19 cellular contexts compared by ENCODE assay signal in the genomic region with DNA sequence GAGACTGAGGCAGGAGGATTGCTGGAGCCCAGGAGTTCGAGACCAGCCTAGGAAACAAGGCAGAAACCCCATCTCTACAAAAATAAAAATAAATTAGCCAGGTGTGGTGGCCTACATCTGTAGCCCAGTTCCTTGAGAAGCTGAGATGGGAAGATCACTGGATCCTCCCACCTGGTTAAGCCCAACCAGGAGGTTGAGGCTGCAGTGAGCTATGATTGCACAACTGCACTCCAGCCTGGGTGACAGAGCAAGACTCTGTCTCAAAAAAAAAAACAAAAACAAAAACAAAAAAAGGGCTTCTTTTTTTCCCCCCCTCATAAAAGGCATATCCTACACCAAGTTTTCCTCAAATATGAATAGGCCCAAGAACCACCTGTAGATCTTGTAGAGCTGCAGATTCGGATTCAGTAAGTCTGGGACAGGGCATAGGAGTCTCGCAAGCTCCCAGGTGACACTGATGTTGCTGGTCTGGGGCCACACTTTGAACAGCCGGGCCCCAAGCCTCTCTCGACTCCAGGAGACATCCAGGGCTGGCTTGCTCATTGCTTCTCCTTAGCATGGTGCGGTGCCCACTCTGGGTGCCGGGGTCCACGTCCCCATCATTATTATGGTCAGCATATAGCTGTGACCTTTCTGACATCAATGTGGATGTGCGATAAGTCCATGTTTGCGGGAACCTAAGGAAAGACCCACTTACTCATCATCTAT. TPM values are rescaled to one million over a fixed set of nuclear protein-coding genes. Genes with fewer than 3 reads are reported as not detected.
"Had no signal": no experiment of that assay in that cellular context is flagged by ENCODE, and none has a peak within 500 bp of the region (broad histone marks: within the 10 kb centered on the region; RNA-seq: fewer than 3 reads in every experiment).

No MANE protein-coding gene starts in this region.

- ATAC-seq: activated CD4-positive, alpha-beta T cell treated with anti-CD3 and anti-CD28 coated beads for 36 hours; activated T-cell treated with anti-CD3 and anti-CD28 coated beads, Interleukin-2, amount 50 U/mL, for 4 hours had no signal

- H3K4me3 ChIP-seq: breast epithelium had no signal

- H2AFZ ChIP-seq: parathyroid adenoma had no signal

- DNase-seq: activated CD4-positive, alpha-beta memory T cell treated with anti-CD3 and anti-CD28 coated beads, Interleukin-2, amount 10 ng/mL, durations not matched to agents 7 days and 5 days; activated CD4-positive, alpha-beta T cell treated with anti-CD3 and anti-CD28 coated beads for 36 hours; activated gamma-delta T cell; activated T-cell treated with anti-CD3 and anti-CD28 coated beads, Interleukin-2, amount 50 U/mL, for 4 hours; cerebellar nuclear complex; effector CD8-positive, alpha-beta T cell; mesendoderm; retina; small intestine had no signal

- H3K27me3 ChIP-seq: breast epithelium had no signal

- H3K4me1 Mint-ChIP-seq: activated CD4-positive, alpha-beta T cell treated with anti-CD3 and anti-CD28 coated beads for 36 hours; neural crest cell had no signal

- H3K9ac ChIP-seq: parathyroid adenoma had no signal

- H3K27ac ChIP-seq: breast epithelium, parathyroid adenoma had no signal

- H3K27me3 Mint-ChIP-seq: activated CD4-positive, alpha-beta T cell treated with anti-CD3 and anti-CD28 coated beads for 36 hours; stimulated activated naive CD8-positive, alpha-beta T cell treated with anti-CD3 and anti-CD28 coated beads, Interleukin-15, Interleukin-2, amounts not matched to agents 100 ng/mL and 50 ng/mL, for 24 hours had no signal

- H3K9me3 Mint-ChIP-seq: activated CD4-positive, alpha-beta memory T cell treated with anti-CD3 and anti-CD28 coated beads, Interleukin-2, amount 10 ng/mL, durations not matched to agents 7 days and 5 days; activated naive CD4-positive, alpha-beta T cell treated with anti-CD3 and anti-CD28 coated beads, Interleukin-2, amount 50 U/mL, for 72 hours; activated T-cell treated with anti-CD3 and anti-CD28 coated beads, Interleukin-2, amount 50 U/mL, for 4 hours; stimulated activated naive CD8-positive, alpha-beta T cell treated with anti-CD3 and anti-CD28 coated beads, Interleukin-15, Interleukin-2, amounts not matched to agents 100 ng/mL and 50 ng/mL, for 24 hours; T-helper 1 cell treated with Interleukin-12 subunit alpha and Interleukin-12 subunit beta and Interleukin-4 antibody, amounts not matched to agents 30 μg/mL and 1 μg/mL, for 36 hours had no signal

- H3K27ac Mint-ChIP-seq: activated CD4-positive, alpha-beta memory T cell treated with anti-CD3 and anti-CD28 coated beads, Interleukin-2, amount 10 ng/mL, durations not matched to agents 7 days and 5 days; activated CD4-positive, alpha-beta T cell treated with anti-CD3 and anti-CD28 coated beads for 36 hours; activated naive CD4-positive, alpha-beta T cell treated with anti-CD3 and anti-CD28 coated beads, Interleukin-2, amount 50 U/mL, for 72 hours; stimulated activated naive CD8-positive, alpha-beta T cell treated with anti-CD3 and anti-CD28 coated beads, Interleukin-15, Interleukin-2, amounts not matched to agents 100 ng/mL and 50 ng/mL, for 24 hours; T-helper 1 cell treated with Interleukin-12 subunit alpha and Interleukin-12 subunit beta and Interleukin-4 antibody, amounts not matched to agents 30 μg/mL and 1 μg/mL, for 36 hours had no signal

- H3K4me3 Mint-ChIP-seq: activated CD4-positive, alpha-beta memory T cell treated with anti-CD3 and anti-CD28 coated beads, Interleukin-2, amount 10 ng/mL, durations not matched to agents 7 days and 5 days; activated CD4-positive, alpha-beta T cell treated with anti-CD3 and anti-CD28 coated beads for 36 hours; activated T-cell treated with anti-CD3 and anti-CD28 coated beads, Interleukin-2, amount 50 U/mL, for 4 hours; neural crest cell; stimulated activated naive CD8-positive, alpha-beta T cell treated with anti-CD3 and anti-CD28 coated beads, Interleukin-15, Interleukin-2, amounts not matched to agents 100 ng/mL and 50 ng/mL, for 24 hours; T-helper 1 cell treated with Interleukin-12 subunit alpha and Interleukin-12 subunit beta and Interleukin-4 antibody, amounts not matched to agents 30 μg/mL and 1 μg/mL, for 36 hours had no signal

- H3K36me3 Mint-ChIP-seq: activated naive CD4-positive, alpha-beta T cell treated with anti-CD3 and anti-CD28 coated beads, Interleukin-2, amount 50 U/mL, for 72 hours had no signal

- H3K9me3 ChIP-seq: breast epithelium had no signal

- H3K79me2 ChIP-seq: parathyroid adenoma had no signal

- H3K4me1 ChIP-seq: breast epithelium, parathyroid adenoma had no signal

- FAIRE-seq: small intestine had no signal

- H3K36me3 ChIP-seq: breast epithelium, WERI-Rb-1 had no signal

RNA-seq across cellular contexts. Expression of a gene that starts 22.1 kb away (rescaled TPM):
- total RNA-seq: activated CD4-positive, alpha-beta T cell treated with anti-CD3 and anti-CD28 coated beads for 36 hours; activated T-cell treated with anti-CD3 and anti-CD28 coated beads, Interleukin-2, amount 50 U/mL, for 4 hours; breast epithelium; endothelial cell of umbilical vein; neural crest cell; temporal lobe; urinary bladder had no signal
- polyA plus RNA-seq: endothelial cell of umbilical vein, urinary bladder had no signal
